Comparison of ENCODE assay signal across 14 cellular contexts in genomic region chr16:30511509-30511908, GRCh38. TPM values are rescaled to one million over a fixed set of nuclear protein-coding genes. Genes with fewer than 3 reads are reported as not detected.
"Had no signal": no experiment of that assay in that cellular context is flagged by ENCODE, and none has a peak within 500 bp of the region (broad histone marks: within the 10 kb centered on the region; RNA-seq: fewer than 3 reads in every experiment).

No MANE protein-coding gene starts in this region.

- H3K9me3 ChIP-seq: gastroesophageal sphincter, heart right ventricle, SK-N-SH had no signal

- DNase-seq: activated CD8-positive, alpha-beta memory T cell treated with anti-CD3 and anti-CD28 coated beads, Interleukin-2, amount 50 U/mL, for 48 hours; erythroblast; heart right ventricle; left colon; midbrain; SK-N-SH; stimulated activated CD4-positive, alpha-beta T cell treated with anti-CD3 and anti-CD28 coated beads, Interleukin-1b, Interleukin-23, amount 100 ng/mL, for 48 hours; T-helper 1 cell had no signal

- H3K27me3 ChIP-seq: cardiac muscle cell, heart right ventricle had no signal

- H3K36me3 ChIP-seq: cardiac muscle cell, gastroesophageal sphincter had no signal

- H3K4me3 ChIP-seq: cardiac muscle cell, gastroesophageal sphincter, heart right ventricle, lung had no signal

- H3K4me1 ChIP-seq: gastroesophageal sphincter, heart right ventricle, parathyroid adenoma had no signal

- ATAC-seq: gastroesophageal sphincter, heart right ventricle, left colon had no signal

- H3K27ac ChIP-seq: cardiac muscle cell, gastroesophageal sphincter, heart right ventricle, parathyroid adenoma had no signal

RNA-seq across cellular contexts. Expression of gene ITGAL, which starts 39.0 kb away (rescaled TPM):
- total RNA-seq: cardiac muscle cell, dermis microvascular lymphatic vessel endothelial cell, myocyte had no signal
- polyA plus RNA-seq: cardiac muscle cell had no signal
